ENCODE assay signal across 21 cellular contexts in genomic region chr13:38419312-38419873, GRCh38.
DNase-seq lines count a peak whose midpoint lies in the region; ATAC-seq, FAIRE-seq and TF ChIP-seq lines count a peak whose summit lies in the region.
"Had no signal": no experiment of that assay in that cellular context is flagged by ENCODE, and none has a peak within 500 bp of the region (broad histone marks: within the 10 kb centered on the region; RNA-seq: fewer than 3 reads in every experiment).

No MANE protein-coding gene starts in this region.

- peak; percentile 30 for ATAC-seq in HG02852 (IDR thresholded peaks at IDR 0.05; ENCODE audit: unreplicated experiment)
- ATAC-seq in Right ventricle myocardium superior (ENCODE audit: poor library complexity), result no peak
- ATAC-seq: activated CD8-positive, alpha-beta T cell treated with anti-CD3 and anti-CD28 coated beads for 36 hours; effector memory CD8-positive, alpha-beta T cell; left lung; PC-3; T-helper 17 cell had no signal

- intact Hi-C loops in Right ventricle myocardium superior (cut with DNase I), result no loop called here
- intact Hi-C loops in activated T-helper 2 cell treated with anti-CD3 and anti-CD28 coated beads, Interferon-gamma antibody, Interleukin-2, Interleukin-4, amounts not matched to agents 10 μg/mL and 5 μg/mL and 100 μg/mL, durations not matched to agents 14 hours and 24 hours and 36 hours (cut with micrococcal nuclease), result loop anchor here (5.0 kb wide), 1 partner anchor 72 kb away; the partner anchor contains the start of gene UFM1

- H3K27ac ChIP-seq in MM.1S (ENCODE audit: low read length), result peak overlapping the region; percentile 79; the same call in 1 of the 2 replicates
- H3K27ac ChIP-seq: left lung, prostate gland, SJSA1, skin epidermis had no signal

- peaks cover 4% of the 10 kb centered on the region for H3K4me1 Mint-ChIP-seq in activated T-helper 2 cell treated with anti-CD3 and anti-CD28 coated beads, Interferon-gamma antibody, Interleukin-2, Interleukin-4, amounts not matched to agents 10 μg/mL and 5 μg/mL and 100 μg/mL, durations not matched to agents 14 hours and 24 hours and 36 hours (ENCODE audit: low read depth)

- H3K79me2 ChIP-seq in MM.1S (ENCODE audit: low read length), result no peaks in the 10 kb centered on the region

- peaks cover 14% of the 10 kb centered on the region; the same call in 1 of the 2 replicates for H3F3A ChIP-seq in MM.1S (ENCODE audit: insufficient read depth, low read length)

- H3K9me3 Mint-ChIP-seq in activated T-helper 2 cell treated with anti-CD3 and anti-CD28 coated beads, Interferon-gamma antibody, Interleukin-2, Interleukin-4, amounts not matched to agents 10 μg/mL and 5 μg/mL and 100 μg/mL, durations not matched to agents 14 hours and 24 hours and 36 hours, result no peaks in the 10 kb centered on the region
- H3K9me3 Mint-ChIP-seq: activated CD8-positive, alpha-beta T cell treated with anti-CD3 and anti-CD28 coated beads for 36 hours; activated naive CD4-positive, alpha-beta T cell treated with anti-CD3 and anti-CD28 coated beads, Interleukin-2, amount 50 U/mL, for 24 hours; effector memory CD8-positive, alpha-beta T cell had no signal

- H3K9me2 ChIP-seq in MM.1S (replicated peaks; ENCODE audit: insufficient read depth, low read length), result no peaks in the 10 kb centered on the region

- FAIRE-seq in GM12892 (lab: Jason Lieb, UNC), result peak; percentile 79
- FAIRE-seq: urothelium cell line had no signal

- H3K4me1 ChIP-seq in MM.1S (ENCODE audit: low read length), result 0 out of 2 replicates have a peak, but pooled peaks cover 3% of the 10 kb centered on the region
- H3K4me1 ChIP-seq: left lung, prostate gland had no signal

- H2AFZ ChIP-seq in MM.1S (ENCODE audit: low read length), result 0 out of 2 replicates have a peak overlapping the region, but pooled peaks have one; percentile 23

- no peak for TF ChIP-seq CTCF in GM20000 (IDR thresholded peaks at IDR 0.05; ENCODE audit: extremely low read depth, missing control alignments)
- no peak for TF ChIP-seq CTCF in MM.1S (IDR thresholded peaks at IDR 0.05; ENCODE audit: low read length)

- no peak overlapping the region for H3K27ac Mint-ChIP-seq in activated T-helper 2 cell treated with anti-CD3 and anti-CD28 coated beads, Interferon-gamma antibody, Interleukin-2, Interleukin-4, amounts not matched to agents 10 μg/mL and 5 μg/mL and 100 μg/mL, durations not matched to agents 14 hours and 24 hours and 36 hours
- H3K27ac Mint-ChIP-seq: activated CD8-positive, alpha-beta T cell treated with anti-CD3 and anti-CD28 coated beads for 36 hours; activated naive CD4-positive, alpha-beta T cell treated with anti-CD3 and anti-CD28 coated beads, Interleukin-2, amount 50 U/mL, for 24 hours; effector memory CD8-positive, alpha-beta T cell; T-helper 17 cell had no signal

- H3K27me3 Mint-ChIP-seq in activated T-helper 2 cell treated with anti-CD3 and anti-CD28 coated beads, Interferon-gamma antibody, Interleukin-2, Interleukin-4, amounts not matched to agents 10 μg/mL and 5 μg/mL and 100 μg/mL, durations not matched to agents 14 hours and 24 hours and 36 hours (ENCODE audit: low read depth), result peaks cover 2% of the 10 kb centered on the region
- H3K27me3 Mint-ChIP-seq: effector memory CD8-positive, alpha-beta T cell; T-helper 17 cell had no signal

- no peaks in the 10 kb centered on the region for H4K20me1 ChIP-seq in MM.1S (ENCODE audit: insufficient read depth, low read length)

- peak overlapping the region; percentile 45; the same call in 1 of the 2 replicates for H3K9ac ChIP-seq in MM.1S (ENCODE audit: low read length)

- no peaks in the 10 kb centered on the region for H3K36me3 ChIP-seq in MM.1S (replicated peaks; ENCODE audit: insufficient read depth, low read length)
- H3K36me3 ChIP-seq: left lung, prostate gland, SJSA1 had no signal

- no peak for TF ChIP-seq POLR2A in GM12892 (IDR thresholded peaks at IDR 0.05; ENCODE audit: low read depth, low read length)

- H3K9me3 ChIP-seq in MM.1S (replicated peaks; ENCODE audit: insufficient read depth, low read length), result no peaks in the 10 kb centered on the region
- H3K9me3 ChIP-seq: prostate gland, SJSA1 had no signal

- peak overlapping the region; percentile 35; the same call in 1 of the 2 replicates for H3K4me2 ChIP-seq in MM.1S (ENCODE audit: low read depth, low read length)

- H3K4me3 ChIP-seq in MM.1S (ENCODE audit: low read length), result peak overlapping the region; percentile 24; the same call in 1 of the 2 replicates
- H3K4me3 ChIP-seq: left lung, prostate gland, SJSA1, skin epidermis had no signal

- DNase-seq in GM12892 (ENCODE audit: insufficient read length), result no peak
- peak; percentile 4 for DNase-seq in GM20000 (ENCODE audit: low spot score)
- DNase-seq in MM.1S, result peak; percentile 61
- DNase-seq in Right ventricle myocardium superior, result no peak
- DNase-seq in activated T-helper 2 cell treated with anti-CD3 and anti-CD28 coated beads, Interferon-gamma antibody, Interleukin-2, Interleukin-4, amounts not matched to agents 10 μg/mL and 5 μg/mL and 100 μg/mL, durations not matched to agents 14 hours and 24 hours and 36 hours (ENCODE audit: low spot score), result no peak
- DNase-seq in epidermal melanocyte (ENCODE audit: insufficient read length, low spot score), result no peak
- DNase-seq in NAMALWA (ENCODE audit: low spot score), result no peak
- DNase-seq: activated CD8-positive, alpha-beta T cell treated with anti-CD3 and anti-CD28 coated beads for 36 hours; activated T-cell treated with anti-CD3 and anti-CD28 coated beads, Interleukin-2, amount 50 U/mL, for 48 hours; C1 segment of cervical spinal cord; effector memory CD8-positive, alpha-beta T cell; left lung; PC-3; stimulated activated CD4-positive, alpha-beta T cell treated with anti-CD3 and anti-CD28 coated beads, Interleukin-2, amount 100 ng/mL, for 48 hours; T-helper 17 cell had no signal

- no peaks in the 10 kb centered on the region for H3K27me3 ChIP-seq in MM.1S (replicated peaks; ENCODE audit: insufficient read depth, low read length)
- H3K27me3 ChIP-seq: left lung, SJSA1 had no signal

- H3K36me3 Mint-ChIP-seq in activated T-helper 2 cell treated with anti-CD3 and anti-CD28 coated beads, Interferon-gamma antibody, Interleukin-2, Interleukin-4, amounts not matched to agents 10 μg/mL and 5 μg/mL and 100 μg/mL, durations not matched to agents 14 hours and 24 hours and 36 hours (ENCODE audit: low read depth), result no peaks in the 10 kb centered on the region
- H3K36me3 Mint-ChIP-seq: activated naive CD4-positive, alpha-beta T cell treated with anti-CD3 and anti-CD28 coated beads, Interleukin-2, amount 50 U/mL, for 24 hours had no signal

- no peak overlapping the region for H3K4me3 Mint-ChIP-seq in activated T-helper 2 cell treated with anti-CD3 and anti-CD28 coated beads, Interferon-gamma antibody, Interleukin-2, Interleukin-4, amounts not matched to agents 10 μg/mL and 5 μg/mL and 100 μg/mL, durations not matched to agents 14 hours and 24 hours and 36 hours (ENCODE audit: low read depth)
- H3K4me3 Mint-ChIP-seq: activated CD8-positive, alpha-beta T cell treated with anti-CD3 and anti-CD28 coated beads for 36 hours; activated naive CD4-positive, alpha-beta T cell treated with anti-CD3 and anti-CD28 coated beads, Interleukin-2, amount 50 U/mL, for 24 hours; effector memory CD8-positive, alpha-beta T cell; T-helper 17 cell had no signal

Comparison
In these comparisons a context has a peak if more than half of its experiments do, and no peak if none do; other contexts are left out.
1. DNase-seq: peak in GM20000 (single experiment) and MM.1S (single experiment); none in GM12892 (single experiment), Right ventricle myocardium superior (single experiment), activated T-helper 2 cell treated with anti-CD3 and anti-CD28 coated beads, Interferon-gamma antibody, Interleukin-2, Interleukin-4, amounts not matched to agents 10 μg/mL and 5 μg/mL and 100 μg/mL, durations not matched to agents 14 hours and 24 hours and 36 hours (single experiment), epidermal melanocyte (single experiment) and NAMALWA (single experiment).